22 cellular contexts compared by ENCODE assay signal in the genomic region with DNA sequence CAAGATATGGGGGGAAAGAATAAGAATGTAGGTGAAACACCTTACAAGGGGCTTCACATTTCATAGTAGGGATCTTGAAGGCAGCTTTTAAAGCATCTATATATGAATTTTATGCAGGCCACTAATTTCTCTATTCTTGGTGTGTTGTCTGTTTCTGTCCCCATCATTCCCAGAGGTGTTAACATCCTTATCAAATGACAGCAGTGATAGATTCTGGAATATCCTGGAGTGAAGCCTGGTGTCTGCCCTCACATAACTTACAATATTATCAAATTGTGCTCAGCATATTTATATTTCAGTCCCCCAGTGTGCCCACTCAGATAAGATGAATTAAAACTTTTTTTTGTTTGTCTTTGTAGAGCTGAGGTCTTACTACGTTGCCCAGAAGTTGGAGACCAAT.
"Had no signal": no experiment of that assay in that cellular context is flagged by ENCODE, and none has a peak within 500 bp of the region (broad histone marks: within the 10 kb centered on the region; RNA-seq: fewer than 3 reads in every experiment).

No MANE protein-coding gene starts in this region.

- DNase-seq: stimulated activated CD4-positive, alpha-beta T cell treated with anti-CD3 and anti-CD28 coated beads, Interleukin-2, amount 100 ng/mL, for 48 hours; stimulated activated CD4-positive, alpha-beta T cell treated with anti-CD3 and anti-CD28 coated beads, Interleukin-4, amount 100 ng/mL, for 1 hour; stimulated activated CD4-positive, alpha-beta T cell treated with anti-CD3 and anti-CD28 coated beads, Interleukin-4, amount 100 ng/mL, for 24 hours; stimulated activated CD4-positive, alpha-beta T cell treated with anti-CD3 and anti-CD28 coated beads, Interleukin-4, amount 100 ng/mL, for 4 hours; stimulated activated CD8-positive, alpha-beta memory T cell treated with anti-CD3 and anti-CD28 coated beads, Interleukin-4, amount 100 ng/mL, for 48 hours; stimulated activated naive B cell treated with anti-CD40 and anti-IgM and Interleukin-4, amounts not matched to agents 10 μg/mL and 1 μg/mL and 100 μg/mL, for 72 hours; stimulated activated naive CD4-positive, alpha-beta T cell; stimulated activated naive CD4-positive, alpha-beta T cell treated with Interleukin-2 at 50 U/mL for 16 hours; stimulated activated naive CD8-positive, alpha-beta T cell treated with anti-CD3 and anti-CD28 coated beads, Interleukin-15, amount 100 ng/mL, for 72 hours; stimulated activated naive CD8-positive, alpha-beta T cell treated with anti-CD3 and anti-CD28 coated beads, Interleukin-15, Interleukin-2, amounts not matched to agents 100 U/mL and 50 U/mL, for 24 hours; stomach; substantia nigra; testis; thyroid gland; tibial artery; transverse colon; trophoblast cell; upper lobe of left lung; upper lobe of right lung; uterus had no signal

- ATAC-seq: stimulated activated effector memory CD8-positive, alpha-beta T cell treated with anti-CD3 and anti-CD28 coated beads, Interleukin-12 subunit alpha, Interleukin-12 subunit beta, amount 100 ng/mL, for 72 hours; stimulated activated memory B cell treated with anti-CD40 and anti-IgM and Interleukin-4, amounts not matched to agents 10 μg/mL and 1 μg/mL and 100 μg/mL, for 72 hours; stimulated activated naive B cell treated with anti-CD40 and anti-IgM and Interleukin-4, amounts not matched to agents 10 μg/mL and 1 μg/mL and 100 μg/mL, for 72 hours; stimulated activated naive CD8-positive, alpha-beta T cell treated with anti-CD3 and anti-CD28 coated beads, Interleukin-15, amount 100 ng/mL, for 72 hours; stimulated activated naive CD8-positive, alpha-beta T cell treated with anti-CD3 and anti-CD28 coated beads, Interleukin-15, Interleukin-2, amounts not matched to agents 100 U/mL and 50 U/mL, for 24 hours; upper lobe of right lung had no signal
